ENCODE assay signal across 8 cellular contexts in the genomic region with DNA sequence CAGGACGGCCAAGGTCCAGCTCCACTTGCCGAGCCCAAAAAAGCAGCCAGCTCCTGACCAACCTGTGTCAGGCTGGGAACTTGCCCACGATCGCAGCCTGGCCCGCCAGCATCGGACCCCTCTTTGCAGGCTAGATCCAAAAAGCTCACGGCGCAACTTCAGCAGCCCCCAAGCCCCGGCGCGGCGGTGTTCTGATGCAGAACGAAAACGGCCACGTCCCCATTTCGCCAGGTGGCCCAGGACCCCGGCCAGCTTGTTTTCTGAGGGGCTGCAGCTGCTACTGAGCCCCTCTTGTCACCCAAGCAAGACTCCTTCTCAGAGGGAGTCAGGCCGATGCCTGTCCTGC. TPM values are rescaled to one million over a fixed set of nuclear protein-coding genes. Genes with fewer than 3 reads are reported as not detected.
DNase-seq lines count a peak whose midpoint lies in the region; ATAC-seq, FAIRE-seq and TF ChIP-seq lines count a peak whose summit lies in the region.

No MANE protein-coding gene starts in this region.

- H3K36me3 Mint-ChIP-seq in activated T-cell treated with anti-CD3 and anti-CD28 coated beads, Interleukin-2, amount 50 U/mL, for 24 hours (ENCODE audit: low read depth) = peaks cover 43% of the 10 kb centered on the region

- no peaks in the 10 kb centered on the region for H3K9me3 Mint-ChIP-seq in activated T-cell treated with anti-CD3 and anti-CD28 coated beads, Interleukin-2, amount 50 U/mL, for 24 hours

- H3K36me3 ChIP-seq in lower lobe of right lung (peaks cover 3% of the 10 kb centered on the region), tibial nerve (peaks cover 0 to 2% (median 0%) of the 10 kb centered on the region in 3 donors)

- H3K9me3 ChIP-seq in lower lobe of right lung (no peaks in the 10 kb centered on the region), tibial nerve (no peaks in the 10 kb centered on the region)

- TF ChIP-seq CTCF in astrocyte of the spinal cord (IDR thresholded peaks at IDR 0.05; ENCODE audit: low read depth, low read length) (no peak), lower lobe of right lung (IDR thresholded peaks at IDR 0.05) (no peak), tibial nerve (IDR thresholded peaks at IDR 0.05) (no peak)

- DNase-seq in activated T-cell treated with anti-CD3 and anti-CD28 coated beads, Interleukin-2, amount 50 U/mL, for 24 hours = no peak
- DNase-seq in activated T-cell treated with anti-CD3 and anti-CD28 coated beads for 4 hours (no peak), astrocyte of the spinal cord (ENCODE audit: low read depth, low spot score) (no peak), lower lobe of right lung (no peak), tibial nerve (ENCODE audit: low spot score in 2 of 2) (no peak), DMS153 treated with DMSO at 0.1 percent for 48 hours (lab: John Stamatoyannopoulos, UW; ENCODE audit: unreplicated experiment) (no peak), frontal cortex (ENCODE audit: low spot score in 2 of 2) (no peak)

- peak overlapping the region; percentile 93 for H3K4me3 Mint-ChIP-seq in activated T-cell treated with anti-CD3 and anti-CD28 coated beads, Interleukin-2, amount 50 U/mL, for 24 hours

- intact Hi-C loops in lower lobe of right lung (cut with DNase I) = no loop called here

- peak overlapping the region; percentile 95 for H3K4me3 ChIP-seq in astrocyte of the spinal cord (ENCODE audit: low read depth, low read length)
- peak overlapping the region; percentile 84 for H3K4me3 ChIP-seq in lower lobe of right lung
- H3K4me3 ChIP-seq in tibial nerve = peak overlapping the region; percentile 69 to 98 (median 90)

- H3K27me3 ChIP-seq in lower lobe of right lung (ENCODE audit: low read depth) (no peaks in the 10 kb centered on the region), tibial nerve (no peaks in the 10 kb centered on the region)

- FAIRE-seq in frontal cortex (lab: Jason Lieb, UNC) = no peak

- 69 to 77% methylated on average over 11 to 13 of the region's 18 CpGs for WGBS in tibial nerve, 2 donors

- H3K27ac ChIP-seq in lower lobe of right lung = no peak overlapping the region
- peak overlapping the region; percentile 47 to 96 (median 93) for H3K27ac ChIP-seq in tibial nerve

- H3K4me1 ChIP-seq in lower lobe of right lung (peaks cover 73% of the 10 kb centered on the region), tibial nerve (peaks cover 0 to 80% (median 61%) of the 10 kb centered on the region in 4 donors)

- H3K4me1 Mint-ChIP-seq in activated T-cell treated with anti-CD3 and anti-CD28 coated beads, Interleukin-2, amount 50 U/mL, for 24 hours (ENCODE audit: low read depth) = peaks cover 50% of the 10 kb centered on the region

- no peak for ATAC-seq in lower lobe of right lung
- ATAC-seq in HG03432 (IDR thresholded peaks at IDR 0.05; ENCODE audit: unreplicated experiment) = no peak

- in situ Hi-C loops in astrocyte of the spinal cord (cut with HindIII; ENCODE audit: low sequenced_read_pairs) = no loop called here

- no peak for TF ChIP-seq POLR2A in tibial nerve (IDR thresholded peaks at IDR 0.05)

- no peaks in the 10 kb centered on the region for H3K27me3 Mint-ChIP-seq in activated T-cell treated with anti-CD3 and anti-CD28 coated beads, Interleukin-2, amount 50 U/mL, for 24 hours

- H3K27ac Mint-ChIP-seq in activated T-cell treated with anti-CD3 and anti-CD28 coated beads, Interleukin-2, amount 50 U/mL, for 24 hours = peak overlapping the region; percentile 93

- no peak for TF ChIP-seq EP300 in tibial nerve (IDR thresholded peaks at IDR 0.05)

RNA-seq across cellular contexts. Expression of a gene that starts 1.3 kb away (rescaled TPM):
- total RNA-seq in lower lobe of right lung (159 TPM), tibial nerve (100 to 1,000 TPM; 229 to 459 (median 325) TPM), frontal cortex (29.3 TPM)

RNA-seq across cellular contexts. Expression of a gene that starts 1.7 kb away (rescaled TPM):
- total RNA-seq in lower lobe of right lung (not detected), tibial nerve (not detected), frontal cortex (not detected)

RNA-seq across cellular contexts. Expression of a gene that starts 6.8 kb away (rescaled TPM):
- total RNA-seq in lower lobe of right lung (158 TPM), tibial nerve (100 to 1,000 TPM in 1 of 4 donors, 10 to 100 TPM in 3; 69.9 to 122 (median 79.4) TPM), frontal cortex (8.2 TPM)

RNA-seq across cellular contexts. Expression of a gene that starts 19.4 kb away (rescaled TPM):
- total RNA-seq in lower lobe of right lung = 3.0 TPM
- 1 to 10 TPM in 1 of 4 donors, not detected in 3; 2.4 TPM for total RNA-seq in tibial nerve
- under 0.01 TPM for total RNA-seq in frontal cortex

RNA-seq across cellular contexts. Expression of a gene that starts 20.3 kb away (rescaled TPM):
- total RNA-seq in lower lobe of right lung = 53.3 TPM
- total RNA-seq in tibial nerve = 10 to 100 TPM in 3 of 4 donors, 1 to 10 TPM in 1; 9.6 to 25.8 (median 13.7) TPM
- total RNA-seq in frontal cortex = 2.0 TPM
